ENCODE assay signal across 15 cellular contexts in genomic region chr1:51650198-51650597, GRCh38. TPM values are rescaled to one million over a fixed set of nuclear protein-coding genes. Genes with fewer than 3 reads are reported as not detected.
DNase-seq lines count a peak whose midpoint lies in the region; ATAC-seq and TF ChIP-seq lines count a peak whose summit lies in the region.
"Had no signal": no experiment of that assay in that cellular context is flagged by ENCODE, and none has a peak within 500 bp of the region (broad histone marks: within the 10 kb centered on the region; RNA-seq: fewer than 3 reads in every experiment).

No MANE protein-coding gene starts in this region.

- H3K36me3 Mint-ChIP-seq in GM23338 (ENCODE audit: low read depth) (no peaks in the 10 kb centered on the region), mesothelial cell of epicardium (peaks cover 4% of the 10 kb centered on the region)

- no peaks in the 10 kb centered on the region for H3K36me3 ChIP-seq in GM23338 (ENCODE audit: insufficient read depth)
- peaks cover 35% of the 10 kb centered on the region for H3K36me3 ChIP-seq in PC-9 (ENCODE audit: low read depth)
- no peaks in the 10 kb centered on the region for H3K36me3 ChIP-seq in uterus
- H3K36me3 ChIP-seq: BE2C had no signal

- H3K4me3 ChIP-seq in GM23338 (no peak overlapping the region), PC-9 (no peak overlapping the region), uterus (no peak overlapping the region)

- ATAC-seq in GM23338 = no peak
- ATAC-seq in GM18861 (IDR thresholded peaks at IDR 0.05; ENCODE audit: unreplicated experiment) = no peak

- TF ChIP-seq CTCF in GM23338 (conservative IDR thresholded peaks at IDR 0.05; ENCODE audit: low read depth in 2 of 2) (no peak), PC-9 (conservative IDR thresholded peaks at IDR 0.05) (no peak), mesothelial cell of epicardium (IDR thresholded peaks at IDR 0.05; ENCODE audit: unreplicated experiment) (no peak), uterus (IDR thresholded peaks at IDR 0.05) (no peak)

- peaks cover 20% of the 10 kb centered on the region for H3K4me1 Mint-ChIP-seq in GM23338
- H3K4me1 Mint-ChIP-seq in mesothelial cell of epicardium = peaks cover 33% of the 10 kb centered on the region

- DNase-seq in GM23338 (ENCODE audit: low spot score) (no peak), PC-9 (no peak), mesothelial cell of epicardium (ENCODE audit: low spot score in 2 of 2, unreplicated experiment in 2 of 2) (no peak), uterus (no peak)
- DNase-seq in activated CD8-positive, alpha-beta memory T cell treated with anti-CD3 and anti-CD28 coated beads, Interleukin-2, amount 50 U/mL, for 48 hours = no peak
- no peak for DNase-seq in activated CD8-positive, alpha-beta memory T cell treated with anti-CD3 and anti-CD28 coated beads, Interleukin-2, amount 50 U/mL, for 4 hours
- DNase-seq: BE2C; CD4-positive, alpha-beta T cell; DMS79; Karpas-422; NCI-H1105; NCI-H1694; NCI-H510A treated with DMSO at 0.1 percent for 48 hours; SHP77 treated with DMSO at 0.1 percent for 48 hours had no signal

- no TSS peak for BruUV-seq in PC-9 (replicated peaks; lab: Mats Ljungman, UMichigan)

- intact Hi-C loops in PC-9 (cut with micrococcal nuclease; ENCODE audit: unreplicated experiment) (no loop called here), uterus (cut with DNase I; ENCODE audit: low total_unique reads) (no loop called here)

- no peak overlapping the region for H3K4me3 Mint-ChIP-seq in GM23338
- H3K4me3 Mint-ChIP-seq in mesothelial cell of epicardium = no peak overlapping the region
- H3K4me3 Mint-ChIP-seq: CD4-positive, alpha-beta T cell had no signal

- peaks cover 23% of the 10 kb centered on the region for H3K79me2 ChIP-seq in GM23338 (replicated peaks; ENCODE audit: insufficient read depth)
- H3K79me2 ChIP-seq in PC-9 (ENCODE audit: low read depth) = peaks cover 88% of the 10 kb centered on the region

- H3K27ac ChIP-seq in GM23338 (ENCODE audit: low read depth) (0 out of 2 replicates have a peak overlapping the region, but pooled peaks have one; percentile 48), PC-9 (peak overlapping the region; percentile 78), uterus (peak overlapping the region; percentile 84 to 94)

- CTCF ChIA-PET in PC-9 (lab: Charles Lee) = no interaction called here

- H3K9me3 Mint-ChIP-seq in GM23338 (no peaks in the 10 kb centered on the region), mesothelial cell of epicardium (peaks cover 4% of the 10 kb centered on the region)
- H3K9me3 Mint-ChIP-seq: CD4-positive, alpha-beta T cell had no signal

- H2AFZ ChIP-seq in GM23338 (no peak overlapping the region), PC-9 (no peak overlapping the region)

- TF ChIP-seq POLR2A in uterus (IDR thresholded peaks at IDR 0.05) = no peak

- peak overlapping the region; percentile 42; the same call in 1 of the 2 replicates for H3K27ac Mint-ChIP-seq in GM23338
- peak overlapping the region; percentile 87 for H3K27ac Mint-ChIP-seq in mesothelial cell of epicardium
- H3K27ac Mint-ChIP-seq: CD4-positive, alpha-beta T cell had no signal

- POLR2A ChIA-PET in PC-9 (lab: Charles Lee; ENCODE audit: unreplicated experiment) = interaction anchor here (0.6 kb wide), 1 partner anchor 721 kb away, joined by 3 read pairs; no protein-coding TSS in a partner anchor

- H3K27me3 Mint-ChIP-seq in GM23338 (ENCODE audit: insufficient read depth, low read depth, poor library complexity) (no peaks in the 10 kb centered on the region), mesothelial cell of epicardium (ENCODE audit: low read depth) (no peaks in the 10 kb centered on the region)
- H3K27me3 Mint-ChIP-seq: CD4-positive, alpha-beta T cell had no signal

- H4K20me1 ChIP-seq in GM23338 (replicated peaks; ENCODE audit: insufficient read depth) (no peaks in the 10 kb centered on the region), PC-9 (ENCODE audit: insufficient read depth) (no peaks in the 10 kb centered on the region)

- H3K4me1 ChIP-seq in GM23338 (ENCODE audit: insufficient read depth) (peaks cover 27% of the 10 kb centered on the region; the same call in 1 of the 2 replicates), PC-9 (replicated peaks; ENCODE audit: insufficient read depth) (peaks cover 52% of the 10 kb centered on the region), uterus (peaks cover 4 to 18% of the 10 kb centered on the region in 2 donors)
- H3K4me1 ChIP-seq: BE2C had no signal

- H3K9me2 ChIP-seq in GM23338 (ENCODE audit: insufficient read depth) (no peaks in the 10 kb centered on the region), PC-9 (ENCODE audit: insufficient read depth) (no peaks in the 10 kb centered on the region)

- H3K4me2 ChIP-seq in GM23338 = 0 out of 2 replicates have a peak overlapping the region, but pooled peaks have one; percentile 9
- H3K4me2 ChIP-seq in PC-9 = peak overlapping the region; percentile 75

- no peaks in the 10 kb centered on the region for H3K9me3 ChIP-seq in PC-9 (ENCODE audit: insufficient read depth, low read depth)
- H3K9me3 ChIP-seq in uterus = no peaks in the 10 kb centered on the region
- H3K9me3 ChIP-seq: BE2C had no signal

- H3K27me3 ChIP-seq in GM23338 (ENCODE audit: insufficient read depth) (no peaks in the 10 kb centered on the region), PC-9 (ENCODE audit: insufficient read depth, low read depth) (no peaks in the 10 kb centered on the region), uterus (no peaks in the 10 kb centered on the region)
- H3K27me3 ChIP-seq: BE2C had no signal

- no peaks in the 10 kb centered on the region for H3F3A ChIP-seq in GM23338 (replicated peaks; ENCODE audit: low read depth)
- peaks cover 40% of the 10 kb centered on the region for H3F3A ChIP-seq in PC-9 (ENCODE audit: insufficient read depth, low read depth)

TF ChIP-seq in GM23338, 12 proteins besides CTCF, POLR2A, EP300 and RAD21 (continues in another document):
- TF ChIP-seq REST (IDR thresholded peaks at IDR 0.05; ENCODE audit: unreplicated experiment) = no peak
- TF ChIP-seq JUNB (IDR thresholded peaks at IDR 0.05; ENCODE audit: unreplicated experiment) = no peak
- TF ChIP-seq NANOG (IDR thresholded peaks at IDR 0.05; ENCODE audit: borderline replicate concordance) = no peak

RNA-seq across cellular contexts. Expression of gene OSBPL9, which starts 33.3 kb away (rescaled TPM):
- 74.9 and 82.7 TPM in 2 replicates for total RNA-seq in GM23338 (2014; rRNA removed; shearing (Covaris generic))
- polyA plus RNA-seq in GM23338 (2016; fragmentation: Nextera tagmentation; extraction: Ambion mirVana) = 102 and 103 TPM in 2 replicates
- total RNA-seq in PC-9 (2021) (149 and 188 TPM in 2 replicates), mesothelial cell of epicardium (99.9 to 103 TPM (median 101 TPM) in 3 replicates), uterus (100 to 1,000 TPM in 3 of 4 donors, 10 to 100 TPM in 1; 94.0 to 122 (median 108) TPM)
